Comparison of ENCODE assay signal across 8 cellular contexts in genomic region chr20:297925-298754, GRCh38. TPM values are rescaled to one million over a fixed set of nuclear protein-coding genes. Genes with fewer than 3 reads are reported as not detected.
DNase-seq lines count a peak whose midpoint lies in the region; ATAC-seq and TF ChIP-seq lines count a peak whose summit lies in the region.

No MANE protein-coding gene starts in this region.

- H3K36me3 Mint-ChIP-seq in activated naive CD4-positive, alpha-beta T cell treated with anti-CD3 and anti-CD28 coated beads, Interleukin-2, amount 50 U/mL, for 72 hours: peaks cover 27 to 28% of the 10 kb centered on the region in 2 donors

- H2AFZ ChIP-seq in osteoblast (ENCODE audit: low read length): peak overlapping the region; percentile 86

- no peaks in the 10 kb centered on the region for H3K9me3 ChIP-seq in osteoblast (ENCODE audit: low read depth, low read length)

- peaks cover 21% of the 10 kb centered on the region for H3K4me1 ChIP-seq in osteoblast (ENCODE audit: insufficient read depth, low read length)
- no peaks in the 10 kb centered on the region for H3K4me1 ChIP-seq in urinary bladder (ENCODE audit: insufficient read depth)

- intact Hi-C loops in Right ventricle myocardium inferior (cut with DNase I): loop anchor here (1.0 to 2.0 kb wide), 2 partner anchors 13 to 26 kb away; no protein-coding TSS in a partner anchor

- POLR2A ChIA-PET in RWPE1 (lab: Yijun Ruan, JAX; ENCODE audit: low non-redundant PET): interaction anchor here (0.6 to 1.1 kb wide), 4 partner anchors 13 to 33 kb away, joined by 3 to 8 read pairs (median 4); partner anchors contain the start of gene SOX12

- TF ChIP-seq CTCF in RWPE1 (conservative IDR thresholded peaks at IDR 0.05; ENCODE audit: low read depth): no peak
- no peak for TF ChIP-seq CTCF in osteoblast (IDR thresholded peaks at IDR 0.05; ENCODE audit: extremely low read depth, low read depth, low read length)

- H3K27me3 ChIP-seq in osteoblast (ENCODE audit: insufficient read depth, low read length): no peaks in the 10 kb centered on the region

- CTCF ChIA-PET in RWPE1 (lab: Yijun Ruan, JAX): interaction anchor here (0.7 to 1.3 kb wide), 2 partner anchors 32 to 33 kb away, joined by 4 to 9 read pairs; no protein-coding TSS in a partner anchor

- peak overlapping the region; percentile 95 for H3K4me2 ChIP-seq in osteoblast (ENCODE audit: insufficient read depth, low read length)

- peaks cover 46% of the 10 kb centered on the region for H3K79me2 ChIP-seq in osteoblast (ENCODE audit: insufficient read depth, low read length)

- WGBS in urinary bladder: under 1% methylated on average over 74 of the region's 74 CpGs

- H3K4me3 ChIP-seq in osteoblast (ENCODE audit: insufficient read depth, low read length) (peak overlapping the region; percentile 99), urinary bladder (ENCODE audit: low read depth, low read length) (peak overlapping the region; percentile 87)

- peaks cover 34% of the 10 kb centered on the region for H4K20me1 ChIP-seq in osteoblast (ENCODE audit: insufficient read depth, low read length)

- ATAC-seq in GM21526 (IDR thresholded peaks at IDR 0.05; ENCODE audit: low FRiP score, unreplicated experiment) (peak; percentile 12), Right ventricle myocardium inferior (peak; percentile 46)
- peak; percentile 27 to 42 for ATAC-seq in activated naive CD4-positive, alpha-beta T cell treated with anti-CD3 and anti-CD28 coated beads, Interleukin-2, amount 50 U/mL, for 72 hours

- H3K27ac Mint-ChIP-seq in activated naive CD4-positive, alpha-beta T cell treated with anti-CD3 and anti-CD28 coated beads, Interleukin-2, amount 50 U/mL, for 72 hours: peak overlapping the region; percentile 95 to 100

- H3K27ac ChIP-seq in RWPE1 (peak overlapping the region; percentile 97), osteoblast (ENCODE audit: low read depth, low read length) (peak overlapping the region; percentile 86), urinary bladder (ENCODE audit: low read depth) (peak overlapping the region; percentile 100)

- no peaks in the 10 kb centered on the region for H3K36me3 ChIP-seq in osteoblast (ENCODE audit: insufficient read depth, low read length)
- H3K36me3 ChIP-seq in urinary bladder (ENCODE audit: insufficient read depth): no peaks in the 10 kb centered on the region

- H3K9me3 Mint-ChIP-seq in activated naive CD4-positive, alpha-beta T cell treated with anti-CD3 and anti-CD28 coated beads, Interleukin-2, amount 50 U/mL, for 72 hours: no peaks in the 10 kb centered on the region

- peak; percentile 76 for DNase-seq in DMS53 treated with DMSO at 0.1 percent for 48 hours (lab: John Stamatoyannopoulos, UW; ENCODE audit: unreplicated experiment)
- peak; percentile 57 for DNase-seq in HuH-7 (ENCODE audit: low spot score)
- peak; percentile 65 for DNase-seq in RWPE1 (ENCODE audit: low spot score)
- peak; percentile 41 to 71 for DNase-seq in activated naive CD4-positive, alpha-beta T cell treated with anti-CD3 and anti-CD28 coated beads, Interleukin-2, amount 50 U/mL, for 72 hours (ENCODE audit: low spot score in 2 of 2)
- DNase-seq in Right ventricle myocardium inferior (ENCODE audit: missing footprints): peak; percentile 89
- DNase-seq in osteoblast (ENCODE audit: insufficient read length, low spot score, missing footprints): peak; percentile 96

RNA-seq across cellular contexts. Expression of gene ZCCHC3, which starts 0.8 kb away (rescaled TPM):
- 10 to 100 TPM; 15.4 to 17.0 TPM for total RNA-seq in activated naive CD4-positive, alpha-beta T cell treated with anti-CD3 and anti-CD28 coated beads, Interleukin-2, amount 50 U/mL, for 72 hours
- total RNA-seq in Right ventricle myocardium inferior (11.0 TPM), osteoblast (9.0 and 9.4 TPM in 2 replicates), urinary bladder (18.0 TPM)
- polyA plus RNA-seq in urinary bladder: 14.2 TPM

RNA-seq across cellular contexts. Expression of gene C20orf96, which starts 7.6 kb away (rescaled TPM):
- 10 to 100 TPM; 10.1 to 10.3 TPM for total RNA-seq in activated naive CD4-positive, alpha-beta T cell treated with anti-CD3 and anti-CD28 coated beads, Interleukin-2, amount 50 U/mL, for 72 hours
- total RNA-seq in Right ventricle myocardium inferior: 5.4 TPM
- 2.2 and 3.5 TPM in 2 replicates for total RNA-seq in osteoblast
- total RNA-seq in urinary bladder: 5.0 TPM
- polyA plus RNA-seq in urinary bladder: 6.4 TPM

RNA-seq across cellular contexts. Expression of gene SOX12, which starts 27.2 kb away (rescaled TPM):
- total RNA-seq in activated naive CD4-positive, alpha-beta T cell treated with anti-CD3 and anti-CD28 coated beads, Interleukin-2, amount 50 U/mL, for 72 hours: 10 to 100 TPM in 1 of 2 donors, 1 to 10 TPM in 1; 4.9 to 11.8 TPM
- total RNA-seq in Right ventricle myocardium inferior (16.5 TPM), osteoblast (6.2 and 6.9 TPM in 2 replicates), urinary bladder (3.4 TPM)
- polyA plus RNA-seq in urinary bladder: 11.1 TPM

RNA-seq across cellular contexts. Expression of gene DEFB132, which starts 40.6 kb away (rescaled TPM):
- not detected for total RNA-seq in activated naive CD4-positive, alpha-beta T cell treated with anti-CD3 and anti-CD28 coated beads, Interleukin-2, amount 50 U/mL, for 72 hours
- total RNA-seq in Right ventricle myocardium inferior (not detected), osteoblast (not detected in 2 replicates), urinary bladder (not detected)
- 0.04 TPM for polyA plus RNA-seq in urinary bladder

RNA-seq across cellular contexts. Expression of gene NRSN2, which starts 48.8 kb away (rescaled TPM):
- 1 to 10 TPM; 4.2 to 8.5 TPM for total RNA-seq in activated naive CD4-positive, alpha-beta T cell treated with anti-CD3 and anti-CD28 coated beads, Interleukin-2, amount 50 U/mL, for 72 hours
- 19.8 TPM for total RNA-seq in Right ventricle myocardium inferior
- 39.5 and 49.6 TPM in 2 replicates for total RNA-seq in osteoblast
- 10.8 TPM for total RNA-seq in urinary bladder
- polyA plus RNA-seq in urinary bladder: 47.5 TPM

Comparison
In these comparisons a context has a peak if more than half of its experiments do, and no peak if none do; other contexts are left out.
1. Peak in every context shown above with its lines: DNase-seq, ATAC-seq, H3K4me3 ChIP-seq and H3K27ac ChIP-seq.